In genomic region chr14:36006623-36007022, GRCh38 we compare ENCODE assay signal across 8 cellular contexts.
"Had no signal": no experiment of that assay in that cellular context is flagged by ENCODE, and none has a peak within 500 bp of the region (broad histone marks: within the 10 kb centered on the region; RNA-seq: fewer than 3 reads in every experiment).

No MANE protein-coding gene starts in this region.

- H3K4me3 ChIP-seq: GM12878 had no signal

- ATAC-seq: GM12878 had no signal

- FAIRE-seq: G401.6, GM12878, GM12891, GM12892, GM18507, GM19239 had no signal

- DNase-seq: GDM1, GF-D8 had no signal
